In genomic region chr22:42697542-42698013, GRCh38 we compare ENCODE assay signal across 10 cellular contexts. TPM values are rescaled to one million over a fixed set of nuclear protein-coding genes. Genes with fewer than 3 reads are reported as not detected.
DNase-seq lines count a peak whose midpoint lies in the region; ATAC-seq, FAIRE-seq and TF ChIP-seq lines count a peak whose summit lies in the region.
"Had no signal": no experiment of that assay in that cellular context is flagged by ENCODE, and none has a peak within 500 bp of the region (broad histone marks: within the 10 kb centered on the region; RNA-seq: fewer than 3 reads in every experiment).

No MANE protein-coding gene starts in this region.

- H3K9me3 ChIP-seq in breast epithelium = no peaks in the 10 kb centered on the region
- no peaks in the 10 kb centered on the region for H3K9me3 ChIP-seq in keratinocyte (ENCODE audit: control insufficient read depth, low read depth, low read length)
- no peaks in the 10 kb centered on the region for H3K9me3 ChIP-seq in stomach smooth muscle (ENCODE audit: control insufficient read depth in 2 of 2, low read length in 2 of 2)

- no peaks in the 10 kb centered on the region for H4K20me1 ChIP-seq in keratinocyte (ENCODE audit: control insufficient read depth, extremely low read depth, insufficient read depth, low read length)

- H3K4me3 ChIP-seq in breast epithelium (no peak overlapping the region), keratinocyte (ENCODE audit: control insufficient read depth in 2 of 3, extremely low read depth in 1 of 3, insufficient read depth in 2 of 3, low read depth in 1 of 3, low read length in 3 of 3) (no peak overlapping the region), stomach smooth muscle (ENCODE audit: low read length in 2 of 2) (no peak overlapping the region)

- ATAC-seq in HG02981 (IDR thresholded peaks at IDR 0.05; ENCODE audit: unreplicated experiment) (no peak), GM19455 (IDR thresholded peaks at IDR 0.05; ENCODE audit: unreplicated experiment) (no peak), HG03139 (IDR thresholded peaks at IDR 0.05; ENCODE audit: unreplicated experiment) (no peak)
- ATAC-seq: activated CD8-positive, alpha-beta T cell treated with anti-CD3 and anti-CD28 coated beads for 36 hours had no signal

- H3K27me3 ChIP-seq in breast epithelium (no peaks in the 10 kb centered on the region), keratinocyte (ENCODE audit: control insufficient read depth, extremely low read depth, insufficient read depth, low read length) (no peaks in the 10 kb centered on the region), stomach smooth muscle (ENCODE audit: control insufficient read depth in 1 of 2, insufficient read depth in 2 of 2, low read length in 2 of 2) (no peaks in the 10 kb centered on the region)

- dilution Hi-C loops in keratinocyte (cut with MboI; ENCODE audit: extremely low pct_ligation_motif_present, low sequenced_read_pairs) = no loop called here

- H3K27ac ChIP-seq in breast epithelium (peak overlapping the region; percentile 71 to 82), keratinocyte (ENCODE audit: control insufficient read depth, insufficient read depth, low read length) (no peak overlapping the region), stomach smooth muscle (ENCODE audit: low read length) (peak overlapping the region; percentile 93)

- no peaks in the 10 kb centered on the region for H3K79me2 ChIP-seq in keratinocyte (ENCODE audit: control insufficient read depth, insufficient read depth, low read length)

- peak; percentile 59 for DNase-seq in HS-27A (ENCODE audit: low read depth)
- DNase-seq in breast epithelium (ENCODE audit: low spot score in 2 of 2) = peak in 1 of 2 donors; percentile 62
- DNase-seq in keratinocyte (ENCODE audit: low read depth, low spot score) = peak; percentile 74
- no peak for DNase-seq in pons (ENCODE audit: low spot score)
- DNase-seq: activated CD8-positive, alpha-beta T cell treated with anti-CD3 and anti-CD28 coated beads for 36 hours had no signal

- no peaks in the 10 kb centered on the region for H3K9me1 ChIP-seq in keratinocyte (ENCODE audit: control insufficient read depth, extremely low read depth, insufficient read depth, low read length)

- no peak overlapping the region for H3K4me2 ChIP-seq in keratinocyte (ENCODE audit: control insufficient read depth, extremely low read depth, insufficient read depth, low read depth, low read length)

- TF ChIP-seq POLR2A in breast epithelium (IDR thresholded peaks at IDR 0.05) = no peak

- H3K4me1 ChIP-seq in breast epithelium = no peaks in the 10 kb centered on the region
- peaks cover 22% of the 10 kb centered on the region for H3K4me1 ChIP-seq in keratinocyte (ENCODE audit: control insufficient read depth, extremely low read depth, insufficient read depth, low read length)
- peaks cover 60% of the 10 kb centered on the region for H3K4me1 ChIP-seq in stomach smooth muscle (ENCODE audit: control insufficient read depth, insufficient read depth, low read length)

- intact Hi-C loops in breast epithelium (cut with DNase I; ENCODE audit: low total_unique reads) = loop anchor here (5.0 kb wide), 1 partner anchor 45 kb away; no protein-coding TSS in a partner anchor

- TF ChIP-seq CTCF in breast epithelium (IDR thresholded peaks at IDR 0.05) (no peak), keratinocyte (optimal IDR thresholded peaks at IDR 0.05 in 1 of 3, IDR thresholded peaks at IDR 0.05 in 1 of 3, conservative IDR thresholded peaks at IDR 0.05 in 1 of 3; ENCODE audit: extremely low read depth in 1 of 3, insufficient read depth in 2 of 3, low read length in 3 of 3) (no peak)

- H3K36me3 ChIP-seq in breast epithelium = no peaks in the 10 kb centered on the region
- H3K36me3 ChIP-seq in keratinocyte (ENCODE audit: control insufficient read depth in 2 of 2, extremely low read depth in 1 of 2, insufficient read depth in 2 of 2, low read length in 2 of 2) = peaks cover 3 to 5% of the 10 kb centered on the region in 2 experiments
- peaks cover 6 to 13% of the 10 kb centered on the region in 2 donors for H3K36me3 ChIP-seq in stomach smooth muscle (ENCODE audit: control insufficient read depth in 2 of 2, insufficient read depth in 2 of 2, low read length in 2 of 2)

- H2AFZ ChIP-seq in keratinocyte (ENCODE audit: control insufficient read depth, low read length) = no peak overlapping the region

- no peak overlapping the region for H3K9ac ChIP-seq in keratinocyte (ENCODE audit: control insufficient read depth, extremely low read depth, insufficient read depth, low read length)
- H3K9ac ChIP-seq in stomach smooth muscle (ENCODE audit: low read length in 2 of 2) = peak overlapping the region; percentile 42 to 57

- FAIRE-seq in keratinocyte (lab: Jason Lieb, UNC) = peak; percentile 83
- FAIRE-seq: endometrium had no signal

RNA-seq across cellular contexts. Expression of gene A4GALT, which starts 23.1 kb away (rescaled TPM):
- 10 to 100 TPM in 2 of 3 donors, 1 to 10 TPM in 1; 6.6 to 32.8 (median 22.9) TPM for total RNA-seq in breast epithelium
- polyA plus RNA-seq in keratinocyte = 1.6 to 4.4 TPM (median 3.0 TPM) in 3 replicates
- 2.1 TPM for polyA plus RNA-seq in keratinocyte (2011; ENCODE audit: low read depth)
- 2.4 and 5.0 TPM in 2 replicates for polyA plus RNA-seq in keratinocyte (2011; cell fraction: cytosol; rRNA removed)
- 5.6 and 6.7 TPM in 2 replicates for polyA plus RNA-seq in keratinocyte (2011; cell fraction: nucleus; rRNA removed)
- polyA plus RNA-seq in keratinocyte (2012; ENCODE audit: low replicate concordance) = 4.1 and 8.3 TPM in 2 replicates
- polyA minus RNA-seq in keratinocyte = 1.6 to 3.7 TPM (median 2.1 TPM) in 3 replicates
- 10.9 TPM for polyA minus RNA-seq in keratinocyte (2011; cell fraction: cytosol; rRNA and poly(A)+ RNA removed)
- 3.8 and 4.0 TPM in 2 replicates for polyA minus RNA-seq in keratinocyte (2011; cell fraction: nucleus; rRNA and poly(A)+ RNA removed)

RNA-seq across cellular contexts. Expression of gene CYB5R3, which starts 48.4 kb away (rescaled TPM):
- total RNA-seq in breast epithelium = 100 to 1,000 TPM in 1 of 3 donors, 10 to 100 TPM in 2; 56.5 to 248 (median 87.5) TPM
- polyA plus RNA-seq in keratinocyte = 92.3 to 130 TPM (median 102 TPM) in 3 replicates
- polyA plus RNA-seq in keratinocyte (2011; ENCODE audit: low read depth) = 25.3 TPM
- 97.1 and 168 TPM in 2 replicates for polyA plus RNA-seq in keratinocyte (2011; cell fraction: cytosol; rRNA removed)
- 81.0 and 113 TPM in 2 replicates for polyA plus RNA-seq in keratinocyte (2011; cell fraction: nucleus; rRNA removed)
- 103 and 190 TPM in 2 replicates for polyA plus RNA-seq in keratinocyte (2012; ENCODE audit: low replicate concordance)
- polyA minus RNA-seq in keratinocyte = 105 to 302 TPM (median 113 TPM) in 3 replicates
- 191 TPM for polyA minus RNA-seq in keratinocyte (2011; cell fraction: cytosol; rRNA and poly(A)+ RNA removed)
- 57.7 and 69.0 TPM in 2 replicates for polyA minus RNA-seq in keratinocyte (2011; cell fraction: nucleus; rRNA and poly(A)+ RNA removed)

RNA-seq across cellular contexts. Expression of gene ATP5MGL, which starts 57.2 kb away (rescaled TPM):
- under 1 TPM in 1 of 3 donors, not detected in 2; 0.73 TPM for total RNA-seq in breast epithelium
- polyA plus RNA-seq in keratinocyte = not detected in 3 replicates
- polyA plus RNA-seq in keratinocyte (2011; ENCODE audit: low read depth) = 0.46 TPM
- polyA plus RNA-seq in keratinocyte (2011; cell fraction: cytosol; rRNA removed) = 0.14 TPM in 1 of 2 replicates, not detected in the other
- 0.22 and 0.28 TPM in 2 replicates for polyA plus RNA-seq in keratinocyte (2011; cell fraction: nucleus; rRNA removed)
- polyA plus RNA-seq in keratinocyte (2012; ENCODE audit: low replicate concordance) = not detected in 2 replicates
- 0.33 to 2.7 TPM in 2 of 3 replicates, not detected in the other for polyA minus RNA-seq in keratinocyte
- polyA minus RNA-seq in keratinocyte (2011; cell fraction: cytosol; rRNA and poly(A)+ RNA removed) = not detected
- polyA minus RNA-seq in keratinocyte (2011; cell fraction: nucleus; rRNA and poly(A)+ RNA removed) = 0.63 TPM in 1 of 2 replicates, not detected in the other
